In the genomic region with DNA sequence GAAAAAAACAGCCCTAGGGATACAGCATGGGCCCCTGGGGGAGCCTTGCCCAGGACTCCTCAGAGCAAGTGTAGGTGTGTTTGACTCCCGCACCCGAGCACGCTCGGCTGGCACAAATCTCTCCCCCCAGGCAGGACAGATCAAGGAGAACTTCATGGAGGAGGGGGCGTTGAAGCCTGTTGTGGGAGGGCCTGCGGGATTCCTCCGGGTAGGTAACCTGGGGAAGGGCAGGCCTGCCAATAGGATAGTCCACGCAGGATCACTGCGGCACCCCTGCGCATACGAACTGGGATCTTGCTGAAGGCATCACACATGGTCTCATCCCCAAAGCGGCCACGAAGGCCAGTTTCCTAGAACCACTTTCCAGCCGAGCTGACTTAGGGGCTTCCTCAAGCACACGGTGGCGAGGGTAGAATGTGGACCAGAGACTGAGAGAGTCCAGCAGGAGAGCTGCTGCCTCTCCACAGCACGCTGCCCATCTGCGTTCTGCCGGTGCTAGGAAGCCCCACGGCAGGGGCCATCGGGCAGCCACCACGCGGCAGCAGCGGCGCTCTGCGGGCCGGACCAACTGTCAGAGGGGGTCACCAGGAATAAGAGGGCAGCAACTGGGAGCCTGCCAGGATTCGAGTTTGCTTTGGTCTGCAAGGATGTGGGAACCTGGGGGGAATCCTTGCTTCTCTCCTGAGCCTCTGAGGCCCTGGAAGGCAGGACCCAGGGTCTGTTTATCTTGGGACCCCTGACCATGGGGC, we compare ENCODE assay signal across 15 cellular contexts.
"Had no signal": no experiment of that assay in that cellular context is flagged by ENCODE, and none has a peak within 500 bp of the region (broad histone marks: within the 10 kb centered on the region; RNA-seq: fewer than 3 reads in every experiment).

No MANE protein-coding gene starts in this region.

- H3K27ac ChIP-seq: neural progenitor cell, prostate gland, sigmoid colon had no signal

- H3K27me3 ChIP-seq: neural progenitor cell, right atrium auricular region, thyroid gland had no signal

- H3K4me2 ChIP-seq: neural progenitor cell had no signal

- H3K9me3 Mint-ChIP-seq: effector memory CD8-positive, alpha-beta T cell; nephron; neural progenitor cell; stimulated activated effector memory CD8-positive, alpha-beta T cell treated with anti-CD3 and anti-CD28 coated beads, Interleukin-12 subunit alpha, Interleukin-12 subunit beta, amount 100 ng/mL, for 72 hours had no signal

- H3K9ac ChIP-seq: neural progenitor cell had no signal

- H3K27ac Mint-ChIP-seq: effector memory CD8-positive, alpha-beta T cell; naive thymus-derived CD4-positive, alpha-beta T cell; nephron; neural progenitor cell; stimulated activated effector memory CD8-positive, alpha-beta T cell treated with anti-CD3 and anti-CD28 coated beads, Interleukin-12 subunit alpha, Interleukin-12 subunit beta, amount 100 ng/mL, for 72 hours had no signal

- H3K4me1 ChIP-seq: prostate gland, sigmoid colon, thyroid gland had no signal

- FAIRE-seq: endometrium, islet of Langerhans had no signal

- DNase-seq: cortex of kidney, esophagus squamous epithelium had no signal

- H3K4me3 Mint-ChIP-seq: effector memory CD8-positive, alpha-beta T cell; naive thymus-derived CD4-positive, alpha-beta T cell; nephron; neural progenitor cell; stimulated activated effector memory CD8-positive, alpha-beta T cell treated with anti-CD3 and anti-CD28 coated beads, Interleukin-12 subunit alpha, Interleukin-12 subunit beta, amount 100 ng/mL, for 72 hours had no signal

- H3K36me3 Mint-ChIP-seq: naive thymus-derived CD4-positive, alpha-beta T cell; neural progenitor cell; stimulated activated effector memory CD8-positive, alpha-beta T cell treated with anti-CD3 and anti-CD28 coated beads, Interleukin-12 subunit alpha, Interleukin-12 subunit beta, amount 100 ng/mL, for 72 hours had no signal

- H3K4me3 ChIP-seq: esophagus squamous epithelium, neural progenitor cell, prostate gland, right atrium auricular region, sigmoid colon, stomach, thyroid gland had no signal

- H3K9me3 ChIP-seq: esophagus squamous epithelium, prostate gland, right atrium auricular region, sigmoid colon, stomach, thyroid gland had no signal

- H3K4me1 Mint-ChIP-seq: nephron had no signal

- H3K36me3 ChIP-seq: heart right ventricle, neural progenitor cell, prostate gland, right atrium auricular region, sigmoid colon, stomach, thyroid gland had no signal
